Comparison of ENCODE assay signal across 28 cellular contexts in the genomic region with DNA sequence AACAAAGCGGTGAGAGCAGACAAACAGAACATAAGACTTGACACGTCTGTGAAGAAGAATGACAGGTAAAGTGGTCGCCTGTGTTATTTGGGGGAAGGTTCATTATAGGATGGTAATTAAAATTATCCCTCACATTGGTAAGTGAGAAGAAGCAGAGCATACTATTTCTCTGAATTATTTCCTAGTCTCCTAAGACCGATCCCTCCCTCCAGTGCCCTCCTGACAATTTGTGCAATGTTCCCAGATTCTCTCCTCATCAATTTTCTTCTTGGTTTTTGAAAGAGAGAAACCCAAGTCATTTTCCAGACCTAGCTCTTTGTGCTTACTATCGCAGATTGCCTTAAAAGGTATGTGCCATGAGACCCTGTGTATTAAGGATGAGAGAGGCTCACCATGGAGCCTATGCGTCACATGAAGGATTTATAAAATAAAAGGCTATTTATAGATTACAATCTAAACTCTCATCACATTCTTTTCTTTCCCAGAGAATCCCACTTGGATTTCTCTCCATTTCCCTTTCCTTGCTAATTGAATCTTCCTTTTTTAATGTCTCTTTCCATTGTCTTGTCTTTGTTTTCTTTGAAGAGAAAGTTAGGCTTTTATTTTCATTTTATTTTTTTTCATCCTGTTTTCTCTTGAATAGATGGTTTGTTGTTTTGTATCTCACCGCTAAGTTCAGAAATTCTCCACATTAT.
"Had no signal": no experiment of that assay in that cellular context is flagged by ENCODE, and none has a peak within 500 bp of the region (broad histone marks: within the 10 kb centered on the region; RNA-seq: fewer than 3 reads in every experiment).

No MANE protein-coding gene starts in this region.

- H3K4me3 ChIP-seq: adrenal gland, breast epithelium, colonic mucosa, gastrocnemius medialis, hepatocyte, spleen, tibial nerve had no signal

- H3K27ac Mint-ChIP-seq: activated naive CD4-positive, alpha-beta T cell treated with anti-CD3 and anti-CD28 coated beads for 36 hours; activated naive CD8-positive, alpha-beta T cell treated with anti-CD3 and anti-CD28 coated beads for 36 hours; mesothelial cell of epicardium; natural killer cell had no signal

- DNase-seq: activated CD4-positive, alpha-beta T cell treated with anti-CD3 and anti-CD28 coated beads for 48 hours; activated CD4-positive, alpha-beta T cell treated with anti-CD3 and anti-CD28 coated beads, Interleukin-2, amount 50 U/mL, for 48 hours; activated CD8-positive, alpha-beta memory T cell treated with anti-CD3 and anti-CD28 coated beads for 24 hours; activated effector memory CD4-positive, alpha-beta T cell treated with Interleukin-2 at 50 U/mL for 16 hours; activated naive CD4-positive, alpha-beta T cell treated with anti-CD3 and anti-CD28 coated beads for 36 hours; activated naive CD8-positive, alpha-beta T cell treated with anti-CD3 and anti-CD28 coated beads for 36 hours; adrenal gland; aorta; central memory CD4-positive, alpha-beta T cell; colonic mucosa; effector CD8-positive, alpha-beta T cell; gastrocnemius medialis; kidney; left colon; natural killer cell; posterior cingulate gyrus; right cardiac atrium; spleen; stimulated activated naive CD4-positive, alpha-beta T cell; T-helper 1 cell; WERI-Rb-1 had no signal

- H3K27ac ChIP-seq: adrenal gland, breast epithelium, colonic mucosa, epithelial cell of prostate, gastrocnemius medialis, hepatocyte, spleen, tibial nerve, WERI-Rb-1 had no signal

- H3K36me3 ChIP-seq: adrenal gland, breast epithelium, colonic mucosa, gastrocnemius medialis, spleen, tibial nerve, WERI-Rb-1 had no signal

- H3K4me1 ChIP-seq: adrenal gland, breast epithelium, colonic mucosa, gastrocnemius medialis, spleen, tibial nerve had no signal

- H3K4me2 ChIP-seq: hepatocyte had no signal

- H3K9me3 Mint-ChIP-seq: activated naive CD4-positive, alpha-beta T cell treated with anti-CD3 and anti-CD28 coated beads for 36 hours; activated naive CD8-positive, alpha-beta T cell treated with anti-CD3 and anti-CD28 coated beads for 36 hours had no signal

- H3K27me3 Mint-ChIP-seq: activated naive CD8-positive, alpha-beta T cell treated with anti-CD3 and anti-CD28 coated beads for 36 hours had no signal

- H3K4me3 Mint-ChIP-seq: activated naive CD4-positive, alpha-beta T cell treated with anti-CD3 and anti-CD28 coated beads for 36 hours; activated naive CD8-positive, alpha-beta T cell treated with anti-CD3 and anti-CD28 coated beads for 36 hours; mesothelial cell of epicardium; natural killer cell had no signal

- H2AFZ ChIP-seq: hepatocyte had no signal

- H3K79me2 ChIP-seq: hepatocyte had no signal

- H3K4me1 Mint-ChIP-seq: activated naive CD8-positive, alpha-beta T cell treated with anti-CD3 and anti-CD28 coated beads for 36 hours; natural killer cell had no signal

- FAIRE-seq: endometrium, kidney had no signal

- H3K36me3 Mint-ChIP-seq: activated naive CD8-positive, alpha-beta T cell treated with anti-CD3 and anti-CD28 coated beads for 36 hours; mesothelial cell of epicardium; natural killer cell had no signal

- H3K9me3 ChIP-seq: adrenal gland, breast epithelium, colonic mucosa, gastrocnemius medialis, spleen, tibial nerve had no signal

- ATAC-seq: activated CD4-positive, CD25-positive, alpha-beta regulatory T cell treated with anti-CD3 and anti-CD28 coated beads, Interleukin-2, amount 50 U/mL, for 24 hours; gastrocnemius medialis; left colon; natural killer cell; right cardiac atrium had no signal

- H3K27me3 ChIP-seq: adrenal gland, breast epithelium, colonic mucosa, gastrocnemius medialis, hepatocyte, spleen, tibial nerve had no signal
